ENCODE assay signal across 10 cellular contexts in the genomic region with DNA sequence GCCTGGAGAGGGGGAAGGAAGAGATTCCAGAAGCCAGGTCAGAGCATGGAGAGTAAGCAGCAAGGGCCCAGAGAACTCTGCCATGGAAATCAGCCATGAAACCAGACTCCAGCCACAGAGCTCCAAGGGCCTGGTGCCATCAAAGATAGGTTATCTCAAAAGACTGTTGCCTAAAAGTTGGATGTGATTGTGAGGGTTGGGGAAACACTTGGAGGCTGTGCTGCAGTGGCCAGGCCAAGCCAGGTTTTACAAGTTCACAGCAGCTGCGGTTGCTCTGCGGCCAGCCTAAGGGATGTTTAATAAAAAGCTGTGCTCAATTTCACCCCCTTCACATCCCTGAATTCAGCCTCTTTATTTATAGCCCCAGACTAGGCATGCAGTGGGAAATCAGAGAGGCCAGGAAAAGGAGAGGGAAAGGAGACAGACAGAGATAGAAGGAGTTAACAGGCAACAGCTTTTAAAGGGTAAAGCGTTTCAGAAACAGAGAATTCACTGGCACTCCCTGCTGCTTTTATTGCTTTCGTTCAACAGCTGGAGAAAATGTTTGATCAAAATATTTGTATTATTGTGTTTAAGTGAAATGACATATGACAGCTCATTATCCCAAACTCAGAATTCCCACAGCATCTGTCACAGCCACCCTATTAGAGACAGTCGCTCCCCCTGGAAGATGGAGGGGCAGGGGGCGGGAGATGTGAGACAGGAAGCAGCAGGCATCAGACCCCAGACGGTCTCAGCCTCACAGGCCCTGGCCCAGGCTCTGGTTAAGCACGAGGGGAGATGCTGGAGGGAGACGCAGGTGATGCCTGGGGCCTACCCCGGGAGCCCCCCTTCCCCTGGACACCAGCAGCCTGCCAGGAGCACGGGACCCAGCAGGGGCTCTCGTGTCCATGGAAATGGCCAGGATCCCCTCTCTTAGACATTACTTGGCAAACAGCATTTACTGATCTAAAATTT.
DNase-seq lines count a peak whose midpoint lies in the region; ATAC-seq and TF ChIP-seq lines count a peak whose summit lies in the region.
"Had no signal": no experiment of that assay in that cellular context is flagged by ENCODE, and none has a peak within 500 bp of the region (broad histone marks: within the 10 kb centered on the region; RNA-seq: fewer than 3 reads in every experiment).

No MANE protein-coding gene starts in this region.

- H3K27ac ChIP-seq in AG04450 (ENCODE audit: low read depth, low read length) (peak overlapping the region; percentile 70), VCaP (peak overlapping the region; percentile 49), gastroesophageal sphincter (peak overlapping the region; percentile 34 to 72 (median 68)), neuronal stem cell (replicated peaks; ENCODE audit: low read length) (no peak overlapping the region)
- H3K27ac ChIP-seq: ascending aorta had no signal

- H3K9ac ChIP-seq in neuronal stem cell (ENCODE audit: low read depth, low read length, poor library complexity), result no peak overlapping the region

- no peak overlapping the region for H3K23ac ChIP-seq in neuronal stem cell (ENCODE audit: low read depth, low read length, poor library complexity)

- no peak overlapping the region for H2BK120ac ChIP-seq in neuronal stem cell (ENCODE audit: low read depth, low read length)

- H3K27me3 ChIP-seq in AG04450 (ENCODE audit: control insufficient read depth, insufficient read depth, low read length) (no peaks in the 10 kb centered on the region), gastroesophageal sphincter (no peaks in the 10 kb centered on the region), neuronal stem cell (ENCODE audit: control insufficient read depth in 3 of 3, insufficient read depth in 3 of 3, low read depth in 1 of 3, low read length in 3 of 3) (no peaks in the 10 kb centered on the region)
- H3K27me3 ChIP-seq: ascending aorta had no signal

- H3K4me1 Mint-ChIP-seq in activated CD8-positive, alpha-beta memory T cell treated with anti-CD3 and anti-CD28 coated beads, Interleukin-2, amount 10 ng/mL, durations not matched to agents 7 days and 5 days, result no peaks in the 10 kb centered on the region
- H3K4me1 Mint-ChIP-seq: naive B cell had no signal

- no peak overlapping the region for H2BK5ac ChIP-seq in neuronal stem cell (ENCODE audit: low read length)

- no peaks in the 10 kb centered on the region for H3K9me3 ChIP-seq in AG04450 (ENCODE audit: control insufficient read depth, insufficient read depth, low read length)
- no peaks in the 10 kb centered on the region for H3K9me3 ChIP-seq in gastroesophageal sphincter
- H3K9me3 ChIP-seq in neuronal stem cell (replicated peaks in 1 of 2; ENCODE audit: control insufficient read depth in 2 of 2, insufficient read depth in 1 of 2, low read depth in 1 of 2, low read length in 2 of 2), result peaks cover 0 to 3% of the 10 kb centered on the region in 2 donors
- H3K9me3 ChIP-seq: ascending aorta had no signal

- H3K4me1 ChIP-seq in gastroesophageal sphincter (peaks cover 3 to 48% (median 20%) of the 10 kb centered on the region in 3 donors), neuronal stem cell (ENCODE audit: control insufficient read depth in 2 of 2, insufficient read depth in 1 of 2, low read depth in 1 of 2, low read length in 2 of 2) (peaks cover 13 to 14% of the 10 kb centered on the region in 2 donors)

- DNase-seq in AG04450 (ENCODE audit: low read depth, low spot score) (no peak), neuronal stem cell (ENCODE audit: low spot score) (no peak)
- DNase-seq in activated CD8-positive, alpha-beta memory T cell treated with anti-CD3 and anti-CD28 coated beads, Interleukin-2, amount 10 ng/mL, durations not matched to agents 7 days and 5 days, result no peak
- DNase-seq: naive B cell had no signal

- H3K14ac ChIP-seq in neuronal stem cell (ENCODE audit: low read length), result no peak overlapping the region

- H3K27ac Mint-ChIP-seq in activated CD8-positive, alpha-beta memory T cell treated with anti-CD3 and anti-CD28 coated beads, Interleukin-2, amount 10 ng/mL, durations not matched to agents 7 days and 5 days, result no peak overlapping the region

- H3K4me3 Mint-ChIP-seq in activated CD8-positive, alpha-beta memory T cell treated with anti-CD3 and anti-CD28 coated beads, Interleukin-2, amount 10 ng/mL, durations not matched to agents 7 days and 5 days, result no peak overlapping the region

- no peak for TF ChIP-seq EP300 in gastroesophageal sphincter (IDR thresholded peaks at IDR 0.05)

- TF ChIP-seq POLR2A in gastroesophageal sphincter (IDR thresholded peaks at IDR 0.05), result no peak

- H3K4me2 ChIP-seq in neuronal stem cell (ENCODE audit: insufficient read depth, low read length, poor library complexity, severe bottlenecking), result no peak overlapping the region

- H2BK15ac ChIP-seq in neuronal stem cell (ENCODE audit: low read length), result no peak overlapping the region

- TF ChIP-seq CTCF in AG04450 (IDR thresholded peaks at IDR 0.05; ENCODE audit: low read depth, low read length) (no peak), VCaP (conservative IDR thresholded peaks at IDR 0.05) (no peak), gastroesophageal sphincter (IDR thresholded peaks at IDR 0.05) (no peak)

- CTCF ChIA-PET in AG04450 (lab: Charles Lee), result interaction anchor here (0.9 to 1.2 kb wide), 4 partner anchors 11 to 156 kb away, joined by 3 read pairs; no protein-coding TSS in a partner anchor
- CTCF ChIA-PET in activated CD8-positive, alpha-beta memory T cell treated with anti-CD3 and anti-CD28 coated beads, Interleukin-2, amount 10 ng/mL, durations not matched to agents 7 days and 5 days (lab: Charles Lee), result no interaction called here

- H2AK5ac ChIP-seq in neuronal stem cell (ENCODE audit: low read depth, low read length), result no peak overlapping the region

- H4K8ac ChIP-seq in neuronal stem cell (ENCODE audit: low read depth, low read length), result no peak overlapping the region

- no peak overlapping the region for H4K91ac ChIP-seq in neuronal stem cell (ENCODE audit: low read depth, low read length, poor library complexity)

- H2BK12ac ChIP-seq in neuronal stem cell (ENCODE audit: low read length), result no peak overlapping the region

- H3K4me3 ChIP-seq in AG04450 (ENCODE audit: low read depth, low read length) (no peak overlapping the region), gastroesophageal sphincter (no peak overlapping the region), neuronal stem cell (ENCODE audit: low read length in 2 of 2) (no peak overlapping the region)
- H3K4me3 ChIP-seq: ascending aorta had no signal

- H3K27me3 Mint-ChIP-seq in activated CD8-positive, alpha-beta memory T cell treated with anti-CD3 and anti-CD28 coated beads, Interleukin-2, amount 10 ng/mL, durations not matched to agents 7 days and 5 days, result no peaks in the 10 kb centered on the region

- WGBS in gastroesophageal sphincter (ENCODE audit: low coverage in 1 of 2), 2 donors, result 35 to 38% methylated on average over 4 to 7 of the region's 12 CpGs
- no CpG with 5 or more reads among the region's 12 CpGs for WGBS in neuronal stem cell (ENCODE audit: extremely low coverage in 2 of 2, insufficient read length in 2 of 2, insufficient replicate concordance in 1 of 2), 2 donors

- POLR2A ChIA-PET in AG04450 (lab: Yijun Ruan, JAX), result no interaction called here

- H3K36me3 ChIP-seq in gastroesophageal sphincter, result peaks cover 0 to 4% of the 10 kb centered on the region in 2 donors
- peaks cover 14 to 56% of the 10 kb centered on the region in 2 donors for H3K36me3 ChIP-seq in neuronal stem cell (replicated peaks in 1 of 2; ENCODE audit: control insufficient read depth in 2 of 2, insufficient read depth in 2 of 2, low read length in 2 of 2)
- H3K36me3 ChIP-seq: ascending aorta had no signal

- H3K9me3 Mint-ChIP-seq in activated CD8-positive, alpha-beta memory T cell treated with anti-CD3 and anti-CD28 coated beads, Interleukin-2, amount 10 ng/mL, durations not matched to agents 7 days and 5 days (ENCODE audit: low read depth), result peaks cover 4% of the 10 kb centered on the region
- H3K9me3 Mint-ChIP-seq: naive B cell had no signal

- H3K18ac ChIP-seq in neuronal stem cell (ENCODE audit: low read length), result peak overlapping the region; percentile 67

- no peak overlapping the region for H2AFZ ChIP-seq in neuronal stem cell (ENCODE audit: low read length)

- no peak overlapping the region for H3K4ac ChIP-seq in neuronal stem cell (ENCODE audit: low read length)

- H3K79me1 ChIP-seq in neuronal stem cell (ENCODE audit: low read depth, low read length), result peaks cover 6% of the 10 kb centered on the region

- peak; percentile 67 for ATAC-seq in gastroesophageal sphincter
- ATAC-seq in HG03469 (IDR thresholded peaks at IDR 0.05; ENCODE audit: unreplicated experiment), result no peak
- ATAC-seq in GM21529 (IDR thresholded peaks at IDR 0.05; ENCODE audit: unreplicated experiment), result no peak
- no peak for ATAC-seq in activated CD8-positive, alpha-beta memory T cell treated with anti-CD3 and anti-CD28 coated beads, Interleukin-2, amount 10 ng/mL, durations not matched to agents 7 days and 5 days
- no peak for ATAC-seq in HG02884 (IDR thresholded peaks at IDR 0.05; ENCODE audit: unreplicated experiment)

- H3K36me3 Mint-ChIP-seq in activated CD8-positive, alpha-beta memory T cell treated with anti-CD3 and anti-CD28 coated beads, Interleukin-2, amount 10 ng/mL, durations not matched to agents 7 days and 5 days, result no peaks in the 10 kb centered on the region
- H3K36me3 Mint-ChIP-seq: naive B cell had no signal
